Comparison of ENCODE assay signal across 4 cellular contexts in the genomic region with DNA sequence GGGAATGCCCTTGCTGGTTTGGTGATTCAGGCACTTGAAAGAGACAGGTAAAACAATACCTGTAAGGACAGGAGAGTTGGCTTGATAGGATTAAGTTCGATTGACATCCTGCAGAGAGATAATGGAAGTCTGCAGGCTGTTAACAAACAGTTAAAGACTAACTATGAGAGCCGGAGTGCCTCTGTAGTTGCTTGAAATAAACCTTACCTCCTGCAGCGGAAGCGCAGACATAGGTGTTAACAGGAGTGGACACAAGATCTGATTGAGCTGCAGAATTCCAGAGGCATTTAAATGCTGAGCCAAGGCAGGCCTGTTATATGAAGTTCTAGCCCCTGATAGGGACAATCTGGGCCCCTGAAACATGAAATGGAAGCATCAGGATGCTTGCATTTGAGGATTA.
"Had no signal": no experiment of that assay in that cellular context is flagged by ENCODE, and none has a peak within 500 bp of the region (broad histone marks: within the 10 kb centered on the region; RNA-seq: fewer than 3 reads in every experiment).

No MANE protein-coding gene starts in this region.

- H3K4me2 ChIP-seq: GM23338 had no signal

- DNase-seq: H9, HCEC 1CT, IMR-90 had no signal

- H3K4me3 ChIP-seq: GM23338 had no signal

- H2AFZ ChIP-seq: GM23338 had no signal
